Comparison of ENCODE assay signal across 1 cellular context in the genomic region with DNA sequence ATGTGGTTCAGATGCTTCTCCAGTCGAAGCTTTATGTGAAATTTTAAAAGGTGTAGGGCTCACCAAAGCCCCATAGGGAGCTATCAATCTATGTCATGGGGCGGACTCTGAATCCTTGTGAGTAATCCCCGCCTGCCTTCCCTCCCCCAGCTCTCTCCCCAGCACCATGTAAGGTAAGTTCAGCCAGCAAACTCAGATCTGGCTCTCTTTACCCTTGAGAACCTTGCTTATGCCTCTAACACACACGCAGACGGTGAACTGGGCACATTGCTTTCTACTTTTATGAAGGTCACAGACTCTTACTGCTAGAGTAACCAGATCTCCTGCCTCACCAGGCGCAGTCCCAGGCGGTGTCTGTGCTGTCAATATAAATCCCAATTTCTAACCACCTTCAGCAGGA.
TF ChIP-seq lines count a peak whose summit lies in the region.

No MANE protein-coding gene starts in this region.

TF ChIP-seq in K562, 482 proteins besides CTCF, POLR2A, EP300 and RAD21 (continued from another document and continues in another):
- TF ChIP-seq JUNB (CRISPR knock-in tag; conservative IDR thresholded peaks at IDR 0.05) (no peak), YY1 (IDR thresholded peaks at IDR 0.05; ENCODE audit: borderline replicate concordance in 1 of 3, control insufficient read depth in 1 of 3, extremely low read depth in 1 of 3, insufficient read depth in 3 of 3, insufficient read length in 1 of 3, insufficient replicate concordance in 2 of 3, low read depth in 1 of 3, low read length in 2 of 3) (peak in 1 of 3 experiments; percentile 41), MYBL2 (IDR thresholded peaks at IDR 0.05; ENCODE audit: low read depth) (no peak), MYBL2 (CRISPR knock-in tag; IDR thresholded peaks at IDR 0.05; ENCODE audit: borderline replicate concordance) (no peak), KDM2B (CRISPR knock-in tag; IDR thresholded peaks at IDR 0.05) (no peak), ZNF695 (CRISPR knock-in tag; IDR thresholded peaks at IDR 0.05) (no peak), ETS2 (tag; IDR thresholded peaks at IDR 0.05; ENCODE audit: borderline replicate concordance, poor library complexity, severe bottlenecking) (no peak), SAFB2 (IDR thresholded peaks at IDR 0.05; ENCODE audit: borderline replicate concordance, low read depth, low read length, severe bottlenecking) (no peak), KLF6 (CRISPR knock-in tag; IDR thresholded peaks at IDR 0.05; ENCODE audit: borderline replicate concordance) (no peak), FOSL1 (tag; conservative IDR thresholded peaks at IDR 0.05) (peak; percentile 63), ZKSCAN1 (IDR thresholded peaks at IDR 0.05; ENCODE audit: low read depth, low read length) (no peak), PYGO2 (tag; IDR thresholded peaks at IDR 0.05) (no peak), ZNF586 (CRISPR knock-in tag; conservative IDR thresholded peaks at IDR 0.05) (no peak), TAF1 (IDR thresholded peaks at IDR 0.05; ENCODE audit: control insufficient read depth, extremely low read depth, insufficient read depth, low read length, severe bottlenecking) (peak; percentile 17), CHD4 (IDR thresholded peaks at IDR 0.05; ENCODE audit: insufficient read depth, insufficient replicate concordance, low read depth, low read length, poor library complexity, severe bottlenecking) (no peak), POLR2AphosphoS5 (IDR thresholded peaks at IDR 0.05; ENCODE audit: control insufficient read depth, insufficient read depth, low read depth, low read length) (0 out of 2 replicates have a peak, but pooled peaks have one; percentile 22), ZNF217 (CRISPR knock-in tag; IDR thresholded peaks at IDR 0.05) (no peak), XRCC4 (IDR thresholded peaks at IDR 0.05; ENCODE audit: extremely low read depth, insufficient read depth, insufficient read length) (no peak), EZH2 (IDR thresholded peaks at IDR 0.05; ENCODE audit: borderline replicate concordance, low read depth, low read length) (no peak), GABPA (tag; conservative IDR thresholded peaks at IDR 0.05; ENCODE audit: low read depth) (no peak), STAT5B (CRISPR knock-in tag; IDR thresholded peaks at IDR 0.05) (no peak), CREM (IDR thresholded peaks at IDR 0.05; ENCODE audit: low read depth) (peak; percentile 32; the same call in 1 of the 2 replicates), PHF8 (IDR thresholded peaks at IDR 0.05; ENCODE audit: borderline replicate concordance, low read length) (peak; percentile 18; the same call in 1 of the 2 replicates), RB1 (IDR thresholded peaks at IDR 0.05; ENCODE audit: low read depth) (0 out of 2 replicates have a peak, but pooled peaks have one; percentile 25), ZNF140 (CRISPR knock-in tag; IDR thresholded peaks at IDR 0.05) (no peak), ZNF785 (CRISPR knock-in tag; IDR thresholded peaks at IDR 0.05) (no peak), JUN (IDR thresholded peaks at IDR 0.05; ENCODE audit: borderline replicate concordance, low read depth, low read length) (peak; percentile 22; the same call in 1 of the 2 replicates), JUN (CRISPR knock-in tag; IDR thresholded peaks at IDR 0.05; ENCODE audit: borderline replicate concordance) (no peak), RBM15 (IDR thresholded peaks at IDR 0.05; ENCODE audit: insufficient read depth, low read length) (no peak), BCL6 (CRISPR knock-in tag; IDR thresholded peaks at IDR 0.05) (no peak), SMARCE1 (IDR thresholded peaks at IDR 0.05) (no peak), SMARCA5 (IDR thresholded peaks at IDR 0.05) (no peak), CREB1 (IDR thresholded peaks at IDR 0.05) (no peak), CREB1 (CRISPR knock-in tag; IDR thresholded peaks at IDR 0.05) (0 out of 2 replicates have a peak, but pooled peaks have one; percentile 2), ZKSCAN8 (CRISPR knock-in tag; IDR thresholded peaks at IDR 0.05) (no peak), ZKSCAN3 (CRISPR knock-in tag; IDR thresholded peaks at IDR 0.05) (no peak), NFIX (CRISPR knock-in tag; IDR thresholded peaks at IDR 0.05; ENCODE audit: low read depth) (no peak), RFX5 (IDR thresholded peaks at IDR 0.05; ENCODE audit: low read depth, low read length) (no peak), EWSR1 (IDR thresholded peaks at IDR 0.05; ENCODE audit: borderline replicate concordance, low read depth, partially characterized antibody) (no peak), ASH1L (IDR thresholded peaks at IDR 0.05; ENCODE audit: borderline replicate concordance, low read depth, partially characterized antibody) (no peak), RBBP5 (IDR thresholded peaks at IDR 0.05; ENCODE audit: borderline replicate concordance, insufficient read depth, low read length, poor library complexity, severe bottlenecking) (peak; percentile 3), EHMT2 (IDR thresholded peaks at IDR 0.05) (0 out of 2 replicates have a peak, but pooled peaks have one; percentile 11)
- TF ChIP-seq, protein P1, sequence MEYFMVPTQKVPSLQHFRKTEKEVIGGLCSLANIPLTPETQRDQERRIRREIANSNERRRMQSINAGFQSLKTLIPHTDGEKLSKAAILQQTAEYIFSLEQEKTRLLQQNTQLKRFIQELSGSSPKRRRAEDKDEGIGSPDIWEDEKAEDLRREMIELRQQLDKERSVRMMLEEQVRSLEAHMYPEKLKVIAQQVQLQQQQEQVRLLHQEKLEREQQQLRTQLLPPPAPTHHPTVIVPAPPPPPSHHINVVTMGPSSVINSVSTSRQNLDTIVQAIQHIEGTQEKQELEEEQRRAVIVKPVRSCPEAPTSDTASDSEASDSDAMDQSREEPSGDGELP (CRISPR knock-in tag; IDR thresholded peaks at IDR 0.05; ENCODE audit: borderline replicate concordance), result no peak
- TF ChIP-seq, protein P2, sequence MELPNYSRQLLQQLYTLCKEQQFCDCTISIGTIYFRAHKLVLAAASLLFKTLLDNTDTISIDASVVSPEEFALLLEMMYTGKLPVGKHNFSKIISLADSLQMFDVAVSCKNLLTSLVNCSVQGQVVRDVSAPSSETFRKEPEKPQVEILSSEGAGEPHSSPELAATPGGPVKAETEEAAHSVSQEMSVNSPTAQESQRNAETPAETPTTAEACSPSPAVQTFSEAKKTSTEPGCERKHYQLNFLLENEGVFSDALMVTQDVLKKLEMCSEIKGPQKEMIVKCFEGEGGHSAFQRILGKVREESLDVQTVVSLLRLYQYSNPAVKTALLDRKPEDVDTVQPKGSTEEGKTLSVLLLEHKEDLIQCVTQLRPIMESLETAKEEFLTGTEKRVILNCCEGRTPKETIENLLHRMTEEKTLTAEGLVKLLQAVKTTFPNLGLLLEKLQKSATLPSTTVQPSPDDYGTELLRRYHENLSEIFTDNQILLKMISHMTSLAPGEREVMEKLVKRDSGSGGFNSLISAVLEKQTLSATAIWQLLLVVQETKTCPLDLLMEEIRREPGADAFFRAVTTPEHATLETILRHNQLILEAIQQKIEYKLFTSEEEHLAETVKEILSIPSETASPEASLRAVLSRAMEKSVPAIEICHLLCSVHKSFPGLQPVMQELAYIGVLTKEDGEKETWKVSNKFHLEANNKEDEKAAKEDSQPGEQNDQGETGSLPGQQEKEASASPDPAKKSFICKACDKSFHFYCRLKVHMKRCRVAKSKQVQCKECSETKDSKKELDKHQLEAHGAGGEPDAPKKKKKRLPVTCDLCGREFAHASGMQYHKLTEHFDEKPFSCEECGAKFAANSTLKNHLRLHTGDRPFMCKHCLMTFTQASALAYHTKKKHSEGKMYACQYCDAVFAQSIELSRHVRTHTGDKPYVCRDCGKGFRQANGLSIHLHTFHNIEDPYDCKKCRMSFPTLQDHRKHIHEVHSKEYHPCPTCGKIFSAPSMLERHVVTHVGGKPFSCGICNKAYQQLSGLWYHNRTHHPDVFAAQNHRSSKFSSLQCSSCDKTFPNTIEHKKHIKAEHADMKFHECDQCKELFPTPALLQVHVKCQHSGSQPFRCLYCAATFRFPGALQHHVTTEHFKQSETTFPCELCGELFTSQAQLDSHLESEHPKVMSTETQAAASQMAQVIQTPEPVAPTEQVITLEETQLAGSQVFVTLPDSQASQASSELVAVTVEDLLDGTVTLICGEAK (IDR thresholded peaks at IDR 0.05), result no peak
- TF ChIP-seq, protein P2 (CRISPR knock-in tag; IDR thresholded peaks at IDR 0.05), result no peak
- TF ChIP-seq, protein P3, sequence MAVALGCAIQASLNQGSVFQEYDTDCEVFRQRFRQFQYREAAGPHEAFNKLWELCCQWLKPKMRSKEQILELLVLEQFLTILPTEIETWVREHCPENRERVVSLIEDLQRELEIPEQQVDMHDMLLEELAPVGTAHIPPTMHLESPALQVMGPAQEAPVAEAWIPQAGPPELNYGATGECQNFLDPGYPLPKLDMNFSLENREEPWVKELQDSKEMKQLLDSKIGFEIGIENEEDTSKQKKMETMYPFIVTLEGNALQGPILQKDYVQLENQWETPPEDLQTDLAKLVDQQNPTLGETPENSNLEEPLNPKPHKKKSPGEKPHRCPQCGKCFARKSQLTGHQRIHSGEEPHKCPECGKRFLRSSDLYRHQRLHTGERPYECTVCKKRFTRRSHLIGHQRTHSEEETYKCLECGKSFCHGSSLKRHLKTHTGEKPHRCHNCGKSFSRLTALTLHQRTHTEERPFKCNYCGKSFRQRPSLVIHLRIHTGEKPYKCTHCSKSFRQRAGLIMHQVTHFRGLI (CRISPR knock-in tag; IDR thresholded peaks at IDR 0.05), result no peak
- TF ChIP-seq, protein P4, sequence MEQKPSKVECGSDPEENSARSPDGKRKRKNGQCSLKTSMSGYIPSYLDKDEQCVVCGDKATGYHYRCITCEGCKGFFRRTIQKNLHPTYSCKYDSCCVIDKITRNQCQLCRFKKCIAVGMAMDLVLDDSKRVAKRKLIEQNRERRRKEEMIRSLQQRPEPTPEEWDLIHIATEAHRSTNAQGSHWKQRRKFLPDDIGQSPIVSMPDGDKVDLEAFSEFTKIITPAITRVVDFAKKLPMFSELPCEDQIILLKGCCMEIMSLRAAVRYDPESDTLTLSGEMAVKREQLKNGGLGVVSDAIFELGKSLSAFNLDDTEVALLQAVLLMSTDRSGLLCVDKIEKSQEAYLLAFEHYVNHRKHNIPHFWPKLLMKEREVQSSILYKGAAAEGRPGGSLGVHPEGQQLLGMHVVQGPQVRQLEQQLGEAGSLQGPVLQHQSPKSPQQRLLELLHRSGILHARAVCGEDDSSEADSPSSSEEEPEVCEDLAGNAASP (IDR thresholded peaks at IDR 0.05), result no peak
- TF ChIP-seq, protein P5, sequence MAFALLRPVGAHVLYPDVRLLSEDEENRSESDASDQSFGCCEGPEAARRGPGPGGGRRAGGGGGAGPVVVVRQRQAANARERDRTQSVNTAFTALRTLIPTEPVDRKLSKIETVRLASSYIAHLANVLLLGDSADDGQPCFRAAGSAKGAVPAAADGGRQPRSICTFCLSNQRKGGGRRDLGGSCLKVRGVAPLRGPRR (CRISPR knock-in tag; IDR thresholded peaks at IDR 0.05), result no peak
- TF ChIP-seq, protein P6, sequence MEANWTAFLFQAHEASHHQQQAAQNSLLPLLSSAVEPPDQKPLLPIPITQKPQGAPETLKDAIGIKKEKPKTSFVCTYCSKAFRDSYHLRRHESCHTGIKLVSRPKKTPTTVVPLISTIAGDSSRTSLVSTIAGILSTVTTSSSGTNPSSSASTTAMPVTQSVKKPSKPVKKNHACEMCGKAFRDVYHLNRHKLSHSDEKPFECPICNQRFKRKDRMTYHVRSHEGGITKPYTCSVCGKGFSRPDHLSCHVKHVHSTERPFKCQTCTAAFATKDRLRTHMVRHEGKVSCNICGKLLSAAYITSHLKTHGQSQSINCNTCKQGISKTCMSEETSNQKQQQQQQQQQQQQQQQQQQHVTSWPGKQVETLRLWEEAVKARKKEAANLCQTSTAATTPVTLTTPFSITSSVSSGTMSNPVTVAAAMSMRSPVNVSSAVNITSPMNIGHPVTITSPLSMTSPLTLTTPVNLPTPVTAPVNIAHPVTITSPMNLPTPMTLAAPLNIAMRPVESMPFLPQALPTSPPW (CRISPR knock-in tag; IDR thresholded peaks at IDR 0.05), result peak; percentile 44; the same call in 1 of the 2 replicates
- TF ChIP-seq, protein P7, sequence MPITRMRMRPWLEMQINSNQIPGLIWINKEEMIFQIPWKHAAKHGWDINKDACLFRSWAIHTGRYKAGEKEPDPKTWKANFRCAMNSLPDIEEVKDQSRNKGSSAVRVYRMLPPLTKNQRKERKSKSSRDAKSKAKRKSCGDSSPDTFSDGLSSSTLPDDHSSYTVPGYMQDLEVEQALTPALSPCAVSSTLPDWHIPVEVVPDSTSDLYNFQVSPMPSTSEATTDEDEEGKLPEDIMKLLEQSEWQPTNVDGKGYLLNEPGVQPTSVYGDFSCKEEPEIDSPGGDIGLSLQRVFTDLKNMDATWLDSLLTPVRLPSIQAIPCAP (CRISPR knock-in tag; IDR thresholded peaks at IDR 0.05; ENCODE audit: borderline replicate concordance), result no peak
- TF ChIP-seq, protein P8, sequence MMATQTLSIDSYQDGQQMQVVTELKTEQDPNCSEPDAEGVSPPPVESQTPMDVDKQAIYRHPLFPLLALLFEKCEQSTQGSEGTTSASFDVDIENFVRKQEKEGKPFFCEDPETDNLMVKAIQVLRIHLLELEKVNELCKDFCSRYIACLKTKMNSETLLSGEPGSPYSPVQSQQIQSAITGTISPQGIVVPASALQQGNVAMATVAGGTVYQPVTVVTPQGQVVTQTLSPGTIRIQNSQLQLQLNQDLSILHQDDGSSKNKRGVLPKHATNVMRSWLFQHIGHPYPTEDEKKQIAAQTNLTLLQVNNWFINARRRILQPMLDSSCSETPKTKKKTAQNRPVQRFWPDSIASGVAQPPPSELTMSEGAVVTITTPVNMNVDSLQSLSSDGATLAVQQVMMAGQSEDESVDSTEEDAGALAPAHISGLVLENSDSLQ (IDR thresholded peaks at IDR 0.05), result peak; percentile 99
